Comparison of ENCODE assay signal across 12 cellular contexts in the genomic region with DNA sequence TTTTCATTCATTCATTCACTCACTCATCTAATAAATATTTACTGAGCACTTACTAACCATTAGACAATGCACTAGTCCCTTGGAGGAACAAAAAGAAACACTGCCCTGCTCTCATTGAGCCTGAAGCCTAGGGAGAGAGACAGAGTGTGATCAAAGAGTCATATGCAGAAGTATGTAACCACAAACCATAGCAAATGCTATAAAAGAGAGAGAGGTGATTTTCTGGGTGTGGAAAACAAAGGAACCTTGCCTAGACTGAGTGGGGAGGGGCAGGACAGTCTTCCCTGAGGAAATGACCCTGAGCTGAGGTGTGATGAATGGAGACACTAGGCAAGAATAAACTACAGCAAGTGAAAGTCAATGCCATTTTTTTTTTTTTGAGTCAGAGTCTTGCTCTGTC. TPM values are rescaled to one million over a fixed set of nuclear protein-coding genes. Genes with fewer than 3 reads are reported as not detected.
DNase-seq lines count a peak whose midpoint lies in the region; ATAC-seq and TF ChIP-seq lines count a peak whose summit lies in the region.
"Had no signal": no experiment of that assay in that cellular context is flagged by ENCODE, and none has a peak within 500 bp of the region (broad histone marks: within the 10 kb centered on the region; RNA-seq: fewer than 3 reads in every experiment).

No MANE protein-coding gene starts in this region.

- peaks cover 3% of the 10 kb centered on the region for H3K4me1 Mint-ChIP-seq in memory B cell

- H3K27ac Mint-ChIP-seq in memory B cell: no peak overlapping the region
- H3K27ac Mint-ChIP-seq: nephron had no signal

- no peak overlapping the region for H3K4me3 ChIP-seq in spleen

- no peaks in the 10 kb centered on the region for H3K36me3 ChIP-seq in spleen

- intact Hi-C loops in spleen (cut with DNase I; ENCODE audit: low total_unique reads): no loop called here

- no peaks in the 10 kb centered on the region for H3K9me3 Mint-ChIP-seq in memory B cell
- H3K9me3 Mint-ChIP-seq: nephron had no signal

- in situ Hi-C loops in KBM-7 (cut with MboI; ENCODE audit: low pct_unique_long_range_greater_than_20kb, low sequenced_read_pairs): no loop called here

- peak overlapping the region in 1 of 8 donors; percentile 31 for H3K27ac ChIP-seq in spleen

- DNase-seq in DMS53 (lab: John Stamatoyannopoulos, UW) (peak; percentile 72), KBM-7 (peak; percentile 23), amniotic epithelial cell (ENCODE audit: low read depth) (peak; percentile 85), memory B cell (ENCODE audit: low spot score in 2 of 2) (no peak), NCI-H510A (lab: John Stamatoyannopoulos, UW) (no peak), spleen (no peak)
- DNase-seq: DMS79, Right ventricle myocardium superior, trophoblast cell had no signal

- peaks cover 0 to 8% (median 0%) of the 10 kb centered on the region in 6 donors for H3K4me1 ChIP-seq in spleen

- no peak overlapping the region for H3K4me3 Mint-ChIP-seq in memory B cell
- H3K4me3 Mint-ChIP-seq: nephron had no signal

- peaks cover 0 to 6% (median 0%) of the 10 kb centered on the region in 7 donors for H3K27me3 ChIP-seq in spleen (replicated peaks in 1 of 7)

- H3K9me3 ChIP-seq in spleen: no peaks in the 10 kb centered on the region

- no peak for TF ChIP-seq POLR2A in spleen (IDR thresholded peaks at IDR 0.05)

- peaks cover 2% of the 10 kb centered on the region for H3K27me3 Mint-ChIP-seq in memory B cell

- TF ChIP-seq CTCF in spleen (IDR thresholded peaks at IDR 0.05 in 8 of 11, conservative IDR thresholded peaks at IDR 0.05 in 3 of 11): no peak

- ATAC-seq in memory B cell (ENCODE audit: low read depth) (peak; percentile 61), GM21825 (IDR thresholded peaks at IDR 0.05; ENCODE audit: unreplicated experiment) (no peak), HG02623 (IDR thresholded peaks at IDR 0.05; ENCODE audit: unreplicated experiment) (no peak)

- no peaks in the 10 kb centered on the region for H3K36me3 Mint-ChIP-seq in memory B cell

RNA-seq across cellular contexts. Expression of a gene that starts 10.8 kb away (rescaled TPM):
- 10 to 100 TPM in 5 of 7 donors, 1 to 10 TPM in 2; 6.9 to 39.6 (median 13.8) TPM for total RNA-seq in spleen
- polyA plus RNA-seq in spleen: 1 to 10 TPM in 2 of 3 donors, under 1 TPM in 1; 0.65 to 4.3 (median 1.3) TPM

Comparison
In these comparisons a context has a peak if more than half of its experiments do, and no peak if none do; other contexts are left out.
1. DNase-seq: peak in DMS53 (single experiment), KBM-7 (single experiment) and amniotic epithelial cell (single experiment); none in memory B cell (0 of 2), NCI-H510A (single experiment) and spleen (single experiment).